In the genomic region with DNA sequence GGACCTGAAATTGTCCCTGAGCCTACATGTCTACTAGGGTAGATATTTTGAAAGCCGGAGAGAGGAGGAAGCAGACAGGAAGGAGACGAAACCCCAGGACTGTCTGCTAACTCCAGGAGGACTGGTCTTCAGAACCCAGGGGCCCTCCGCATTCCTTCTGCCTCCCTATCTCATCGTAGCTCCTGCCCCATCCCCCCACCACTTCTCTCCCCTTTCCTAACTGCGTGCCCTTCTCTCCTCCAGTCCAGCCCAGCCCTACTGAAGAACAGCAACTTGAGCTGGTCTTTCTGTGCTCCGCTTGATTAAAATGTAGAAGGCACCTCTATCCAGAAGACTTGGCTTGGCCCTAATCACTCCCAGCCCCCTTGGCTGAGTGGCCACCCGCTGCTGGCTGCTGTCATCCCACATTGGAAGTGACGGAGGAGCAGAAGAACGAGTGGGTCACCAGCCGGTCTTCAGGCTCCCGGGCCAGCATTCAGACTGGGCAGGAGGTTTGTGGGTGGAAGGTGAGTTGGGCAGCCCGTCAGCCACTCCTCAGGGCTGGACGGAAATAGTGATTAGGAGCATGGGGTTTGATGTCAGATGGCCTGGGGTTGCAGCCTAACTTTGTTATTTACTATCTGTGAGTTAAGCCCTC, we compare ENCODE assay signal across 1 cellular context.
TF ChIP-seq lines count a peak whose summit lies in the region.

No MANE protein-coding gene starts in this region.

TF ChIP-seq in H1, 55 proteins besides CTCF, POLR2A, EP300 and RAD21 (continued from another document):
- TF ChIP-seq CHD1 (IDR thresholded peaks at IDR 0.05; ENCODE audit: low read depth, low read length) (no peak), KDM1A (IDR thresholded peaks at IDR 0.05; ENCODE audit: borderline replicate concordance, low read length) (no peak), KDM5A (IDR thresholded peaks at IDR 0.05; ENCODE audit: low read length) (no peak), SUZ12 (IDR thresholded peaks at IDR 0.05; ENCODE audit: low read length) (0 out of 2 replicates have a peak, but pooled peaks have one; percentile 28)
